In the genomic region with DNA sequence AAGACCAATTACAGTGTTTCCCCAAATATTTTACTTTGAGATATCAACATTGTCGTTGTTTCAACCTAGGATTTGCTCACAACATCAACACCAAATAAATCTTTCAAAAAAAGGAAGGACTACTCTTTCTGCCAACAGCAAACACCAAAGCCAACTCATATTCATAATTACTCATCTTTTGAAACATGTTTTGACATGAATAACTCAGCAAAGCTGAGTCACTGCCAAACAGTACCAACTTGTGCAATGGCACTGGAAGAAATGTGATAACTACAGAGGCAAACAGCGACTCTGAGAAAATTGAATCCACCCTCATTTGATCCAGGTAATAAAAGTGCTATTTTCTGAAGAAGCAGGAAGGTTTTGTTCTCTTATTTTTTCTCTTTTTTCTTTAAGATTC, we compare ENCODE assay signal across 9 cellular contexts.
DNase-seq lines count a peak whose midpoint lies in the region; ATAC-seq, FAIRE-seq and TF ChIP-seq lines count a peak whose summit lies in the region.
"Had no signal": no experiment of that assay in that cellular context is flagged by ENCODE, and none has a peak within 500 bp of the region (broad histone marks: within the 10 kb centered on the region; RNA-seq: fewer than 3 reads in every experiment).

No MANE protein-coding gene starts in this region.

- H4K20me1 ChIP-seq in mammary epithelial cell (ENCODE audit: insufficient read depth, low read length), result no peaks in the 10 kb centered on the region

- H3K27me3 ChIP-seq in mammary epithelial cell (ENCODE audit: insufficient read depth, low read length) (no peaks in the 10 kb centered on the region), right cardiac atrium (ENCODE audit: control insufficient read depth, insufficient read depth) (no peaks in the 10 kb centered on the region), BE2C (no peaks in the 10 kb centered on the region; the same call in 1 of the 2 replicates)

- H3K4me1 ChIP-seq in mammary epithelial cell (ENCODE audit: insufficient read depth, low read length), result peaks cover 11% of the 10 kb centered on the region
- no peaks in the 10 kb centered on the region for H3K4me1 ChIP-seq in right cardiac atrium (ENCODE audit: control insufficient read depth, insufficient read depth, low read length)
- no peaks in the 10 kb centered on the region for H3K4me1 ChIP-seq in BE2C

- no peak overlapping the region for H3K4me3 Mint-ChIP-seq in activated CD8-positive, alpha-beta T cell treated with anti-CD3 and anti-CD28 coated beads, Interleukin-2, amount 10 ng/mL, durations not matched to agents 7 days and 5 days
- H3K4me3 Mint-ChIP-seq: CD8-positive, alpha-beta memory T cell had no signal

- H3K27me3 Mint-ChIP-seq in activated CD8-positive, alpha-beta T cell treated with anti-CD3 and anti-CD28 coated beads, Interleukin-2, amount 10 ng/mL, durations not matched to agents 7 days and 5 days (ENCODE audit: low read depth), result peaks cover 8% of the 10 kb centered on the region

- peak overlapping the region; percentile 47 for H3K4me2 ChIP-seq in mammary epithelial cell (ENCODE audit: insufficient read depth, low read depth, low read length)

- no peak overlapping the region for H3K9ac ChIP-seq in mammary epithelial cell (ENCODE audit: insufficient read depth, low read length)

- H3K36me3 Mint-ChIP-seq in activated CD8-positive, alpha-beta T cell treated with anti-CD3 and anti-CD28 coated beads, Interleukin-2, amount 10 ng/mL, durations not matched to agents 7 days and 5 days (ENCODE audit: low read depth), result no peaks in the 10 kb centered on the region
- H3K36me3 Mint-ChIP-seq: CD8-positive, alpha-beta memory T cell had no signal

- TF ChIP-seq CTCF in mammary epithelial cell (conservative IDR thresholded peaks at IDR 0.05 in 1 of 2, IDR thresholded peaks at IDR 0.05 in 1 of 2; ENCODE audit: extremely low read depth in 1 of 2, insufficient read depth in 1 of 2, low read depth in 1 of 2, low read length in 2 of 2) (no peak), BE2C (IDR thresholded peaks at IDR 0.05; ENCODE audit: low read depth, low read length) (no peak)

- POLR2A ChIA-PET in activated CD8-positive, alpha-beta T cell treated with anti-CD3 and anti-CD28 coated beads, Interleukin-2, amount 10 ng/mL, durations not matched to agents 7 days and 5 days (lab: Charles Lee), result no interaction called here

- H3K36me3 ChIP-seq in mammary epithelial cell (ENCODE audit: insufficient read depth, low read length) (no peaks in the 10 kb centered on the region), BE2C (no peaks in the 10 kb centered on the region)

- in situ Hi-C loops in mammary epithelial cell (cut with MboI; ENCODE audit: low sequenced_read_pairs in 2 of 2), result no loop called here

- H3K4me3 ChIP-seq in mammary epithelial cell (replicated peaks in 1 of 3; ENCODE audit: insufficient read depth in 1 of 3, low read depth in 2 of 3, low read length in 3 of 3) (no peak overlapping the region), right cardiac atrium (ENCODE audit: low read length) (no peak overlapping the region), BE2C (ENCODE audit: low read depth, low read length) (no peak overlapping the region)

- peak; percentile 89 for FAIRE-seq in GM19239 (lab: Jason Lieb, UNC)

- H3K27ac Mint-ChIP-seq in activated CD8-positive, alpha-beta T cell treated with anti-CD3 and anti-CD28 coated beads, Interleukin-2, amount 10 ng/mL, durations not matched to agents 7 days and 5 days, result no peak overlapping the region
- H3K27ac Mint-ChIP-seq: CD8-positive, alpha-beta memory T cell had no signal

- CTCF ChIA-PET in mammary epithelial cell (lab: Charles Lee; ENCODE audit: low non-redundant PET), result no interaction called here
- CTCF ChIA-PET in activated CD8-positive, alpha-beta T cell treated with anti-CD3 and anti-CD28 coated beads, Interleukin-2, amount 10 ng/mL, durations not matched to agents 7 days and 5 days (lab: Charles Lee), result no interaction called here

- H3K9me3 ChIP-seq in mammary epithelial cell (replicated peaks; ENCODE audit: insufficient read depth, low read length) (peaks cover 4% of the 10 kb centered on the region), right cardiac atrium (ENCODE audit: control insufficient read depth, low read length) (no peaks in the 10 kb centered on the region), BE2C (no peaks in the 10 kb centered on the region)

- H3K4me1 Mint-ChIP-seq in activated CD8-positive, alpha-beta T cell treated with anti-CD3 and anti-CD28 coated beads, Interleukin-2, amount 10 ng/mL, durations not matched to agents 7 days and 5 days (ENCODE audit: low read depth), result peaks cover 5% of the 10 kb centered on the region
- H3K4me1 Mint-ChIP-seq: CD8-positive, alpha-beta memory T cell had no signal

- H2AFZ ChIP-seq in mammary epithelial cell (ENCODE audit: low read depth, low read length), result no peak overlapping the region

- intact Hi-C loops in mammary epithelial cell (cut with micrococcal nuclease), result no loop called here
- intact Hi-C loops in right cardiac atrium (cut with DNase I), result no loop called here

- H3K9me3 Mint-ChIP-seq in activated CD8-positive, alpha-beta T cell treated with anti-CD3 and anti-CD28 coated beads, Interleukin-2, amount 10 ng/mL, durations not matched to agents 7 days and 5 days (ENCODE audit: insufficient read depth), result no peaks in the 10 kb centered on the region
- H3K9me3 Mint-ChIP-seq: CD8-positive, alpha-beta memory T cell had no signal

- DNase-seq in A172 (ENCODE audit: low spot score), result peak; percentile 30
- DNase-seq in GM19239 (ENCODE audit: insufficient read length, low spot score), result no peak
- DNase-seq in NCI-H2171 (lab: John Stamatoyannopoulos, UW), result peak; percentile 71
- peak; percentile 91 for DNase-seq in mammary epithelial cell
- DNase-seq in activated CD8-positive, alpha-beta T cell treated with anti-CD3 and anti-CD28 coated beads, Interleukin-2, amount 10 ng/mL, durations not matched to agents 7 days and 5 days, result no peak
- no peak for DNase-seq in right cardiac atrium
- DNase-seq in H4 (ENCODE audit: low spot score), result no peak
- no peak for DNase-seq in BE2C
- DNase-seq: CD8-positive, alpha-beta memory T cell had no signal

- BruUV-seq in mammary epithelial cell (replicated peaks; lab: Mats Ljungman, UMichigan), result no TSS peak

- H3K27ac ChIP-seq in mammary epithelial cell (ENCODE audit: insufficient read depth, low read depth, low read length) (peak overlapping the region; percentile 10), right cardiac atrium (ENCODE audit: low read length) (no peak overlapping the region)

- dilution Hi-C loops in mammary epithelial cell (cut with HindIII; ENCODE audit: low sequenced_read_pairs), result no loop called here

- 0% methylated on average over 2 of the region's 2 CpGs for WGBS in mammary epithelial cell (ENCODE audit: low coverage, missing lambda C conversion rate)
- 63% methylated on average over 2 of the region's 2 CpGs for WGBS in right cardiac atrium

- no peak for ATAC-seq in activated CD8-positive, alpha-beta T cell treated with anti-CD3 and anti-CD28 coated beads, Interleukin-2, amount 10 ng/mL, durations not matched to agents 7 days and 5 days
- no peak for ATAC-seq in right cardiac atrium

- no peaks in the 10 kb centered on the region for H3K79me2 ChIP-seq in mammary epithelial cell (ENCODE audit: insufficient read depth, low read length)

Comparison
In these comparisons a context has a peak if more than half of its experiments do, and no peak if none do; other contexts are left out.
1. DNase-seq: peak in A172 (single experiment), NCI-H2171 (single experiment) and mammary epithelial cell (single experiment); none in GM19239 (single experiment), activated CD8-positive, alpha-beta T cell treated with anti-CD3 and anti-CD28 coated beads, Interleukin-2, amount 10 ng/mL, durations not matched to agents 7 days and 5 days (single experiment), right cardiac atrium (0 of 3), H4 (single experiment) and BE2C (single experiment).